Comparison of ENCODE assay signal across 2 cellular contexts in genomic region chr14:99961826-99962518, GRCh38.
A peak's percentile ranks its signal among the peaks of the same experiment; 100 is the strongest.
TF ChIP-seq lines count a peak whose summit lies in the region.

No MANE protein-coding gene starts in this region.

TF ChIP-seq in GM23338, 12 proteins besides CTCF, POLR2A, EP300 and RAD21:
- no peak for TF ChIP-seq EZH2phosphoT487 (IDR thresholded peaks at IDR 0.05; ENCODE audit: unreplicated experiment)
- no peak for TF ChIP-seq ETS1 (IDR thresholded peaks at IDR 0.05)
- no peak for TF ChIP-seq STAT1 (IDR thresholded peaks at IDR 0.05; ENCODE audit: unreplicated experiment)
- TF ChIP-seq ZNF114 (CRISPR knock-in tag; IDR thresholded peaks at IDR 0.05): no peak
- no peak for TF ChIP-seq JUNB (IDR thresholded peaks at IDR 0.05; ENCODE audit: unreplicated experiment)
- no peak for TF ChIP-seq NANOG (IDR thresholded peaks at IDR 0.05; ENCODE audit: borderline replicate concordance)
- no peak for TF ChIP-seq REST (IDR thresholded peaks at IDR 0.05; ENCODE audit: unreplicated experiment)
- TF ChIP-seq POLR2AphosphoS5 (IDR thresholded peaks at IDR 0.05; ENCODE audit: low read depth): no peak
- no peak for TF ChIP-seq EZH2 (IDR thresholded peaks at IDR 0.05; ENCODE audit: low read depth, unreplicated experiment)
- no peak for TF ChIP-seq ZNF331 (CRISPR knock-in tag; IDR thresholded peaks at IDR 0.05; ENCODE audit: low read depth)
- TF ChIP-seq ZNF462 (CRISPR knock-in tag; IDR thresholded peaks at IDR 0.05): no peak
- no peak for TF ChIP-seq CREB1 (CRISPR knock-in tag; IDR thresholded peaks at IDR 0.05; ENCODE audit: low read depth)

TF ChIP-seq in H1, 55 proteins besides CTCF, POLR2A, EP300 and RAD21:
- TF ChIP-seq FOSL1 (IDR thresholded peaks at IDR 0.05; ENCODE audit: insufficient read depth, low read depth, low read length): no peak
- no peak for TF ChIP-seq BRCA1 (IDR thresholded peaks at IDR 0.05; ENCODE audit: low read depth, low read length)
- TF ChIP-seq SP1 (IDR thresholded peaks at IDR 0.05; ENCODE audit: low read depth, low read length): peak; percentile 70
- TF ChIP-seq USF2 (IDR thresholded peaks at IDR 0.05; ENCODE audit: low read length): no peak
- no peak for TF ChIP-seq PHF8 (conservative IDR thresholded peaks at IDR 0.05; ENCODE audit: low read depth, low read length)
- TF ChIP-seq NRF1 (IDR thresholded peaks at IDR 0.05; ENCODE audit: low read depth, low read length): no peak
- TF ChIP-seq ASH2L (IDR thresholded peaks at IDR 0.05; ENCODE audit: low read length): no peak
- TF ChIP-seq ATF2 (IDR thresholded peaks at IDR 0.05; ENCODE audit: low read length): no peak
- TF ChIP-seq RXRA (IDR thresholded peaks at IDR 0.05; ENCODE audit: insufficient read depth, low read depth, low read length): 0 out of 2 replicates have a peak, but pooled peaks have one; percentile 1
- no peak for TF ChIP-seq SP2 (IDR thresholded peaks at IDR 0.05; ENCODE audit: low read length)
- peak; percentile 79; the same call in 1 of the 2 replicates for TF ChIP-seq TCF12 (IDR thresholded peaks at IDR 0.05; ENCODE audit: low read depth, low read length)
- no peak for TF ChIP-seq KDM5A (IDR thresholded peaks at IDR 0.05; ENCODE audit: low read length)
- TF ChIP-seq ZNF274 (IDR thresholded peaks at IDR 0.05; ENCODE audit: borderline replicate concordance, extremely low read depth, low read length): no peak
- TF ChIP-seq SIN3A (conservative IDR thresholded peaks at IDR 0.05 in 1 of 2, IDR thresholded peaks at IDR 0.05 in 1 of 2; ENCODE audit: low read depth in 1 of 2, low read length in 2 of 2): 0 out of 4 replicates have a peak, but pooled peaks of 1 of the 2 experiments have one; percentile 58
- TF ChIP-seq POU5F1 (IDR thresholded peaks at IDR 0.05; ENCODE audit: low read depth, low read length): no peak
- TF ChIP-seq ATF3 (IDR thresholded peaks at IDR 0.05; ENCODE audit: insufficient read depth, low read depth, low read length): no peak
- TF ChIP-seq CREB1 (IDR thresholded peaks at IDR 0.05): no peak
- TF ChIP-seq TBP (IDR thresholded peaks at IDR 0.05; ENCODE audit: low read depth, low read length): no peak
TF ChIP-seq in H1: peak in this region for 4.
